14 cellular contexts compared by ENCODE assay signal in the genomic region with DNA sequence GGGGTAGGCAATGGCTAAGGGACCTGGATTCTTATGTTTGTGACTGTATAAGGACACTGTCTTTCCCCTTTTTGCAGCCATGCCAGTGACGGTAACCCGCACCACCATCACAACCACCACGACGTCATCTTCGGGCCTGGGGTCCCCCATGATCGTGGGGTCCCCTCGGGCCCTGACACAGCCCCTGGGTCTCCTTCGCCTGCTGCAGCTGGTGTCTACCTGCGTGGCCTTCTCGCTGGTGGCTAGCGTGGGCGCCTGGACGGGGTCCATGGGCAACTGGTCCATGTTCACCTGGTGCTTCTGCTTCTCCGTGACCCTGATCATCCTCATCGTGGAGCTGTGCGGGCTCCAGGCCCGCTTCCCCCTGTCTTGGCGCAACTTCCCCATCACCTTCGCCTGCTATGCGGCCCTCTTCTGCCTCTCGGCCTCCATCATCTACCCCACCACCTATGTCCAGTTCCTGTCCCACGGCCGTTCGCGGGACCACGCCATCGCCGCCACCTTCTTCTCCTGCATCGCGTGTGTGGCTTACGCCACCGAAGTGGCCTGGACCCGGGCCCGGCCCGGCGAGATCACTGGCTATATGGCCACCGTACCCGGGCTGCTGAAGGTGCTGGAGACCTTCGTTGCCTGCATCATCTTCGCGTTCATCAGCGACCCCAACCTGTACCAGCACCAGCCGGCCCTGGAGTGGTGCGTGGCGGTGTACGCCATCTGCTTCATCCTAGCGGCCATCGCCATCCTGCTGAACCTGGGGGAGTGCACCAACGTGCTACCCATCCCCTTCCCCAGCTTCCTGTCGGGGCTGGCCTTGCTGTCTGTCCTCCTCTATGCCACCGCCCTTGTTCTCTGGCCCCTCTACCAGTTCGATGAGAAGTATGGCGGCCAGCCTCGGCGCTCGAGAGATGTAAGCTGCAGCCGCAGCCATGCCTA. TPM values are rescaled to one million over a fixed set of nuclear protein-coding genes. Genes with fewer than 3 reads are reported as not detected.
A peak's percentile ranks its signal among the peaks of the same experiment; 100 is the strongest.
DNase-seq lines count a peak whose midpoint lies in the region; ATAC-seq, FAIRE-seq and TF ChIP-seq lines count a peak whose summit lies in the region.
"Had no signal": no experiment of that assay in that cellular context is flagged by ENCODE, and none has a peak within 500 bp of the region (broad histone marks: within the 10 kb centered on the region; RNA-seq: fewer than 3 reads in every experiment).

No MANE protein-coding gene starts in this region.

- in situ Hi-C loops in GM13976 (cut with MboI; ENCODE audit: low sequenced_read_pairs, unreplicated experiment): no loop called here

- TF ChIP-seq CTCF in GM13976 (IDR thresholded peaks at IDR 0.05; ENCODE audit: borderline replicate concordance, control extremely low read depth, extremely low read depth, insufficient read depth, missing control alignments): no peak

- H3K27ac Mint-ChIP-seq in activated naive CD4-positive, alpha-beta T cell treated with anti-CD3 and anti-CD28 coated beads, Interleukin-2, amount 50 U/mL, for 72 hours: peak overlapping the region; percentile 18 to 70
- H3K27ac Mint-ChIP-seq in T-helper 17 cell (no peak overlapping the region), memory B cell (peak overlapping the region; percentile 9)

- ATAC-seq in activated naive CD4-positive, alpha-beta T cell treated with anti-CD3 and anti-CD28 coated beads, Interleukin-2, amount 50 U/mL, for 72 hours: no peak
- ATAC-seq in T-helper 17 cell (peak; percentile 0), memory B cell (ENCODE audit: low read depth) (no peak)
- ATAC-seq: foreskin keratinocyte had no signal

- peaks cover 17 to 49% of the 10 kb centered on the region in 2 donors for H3K36me3 Mint-ChIP-seq in activated naive CD4-positive, alpha-beta T cell treated with anti-CD3 and anti-CD28 coated beads, Interleukin-2, amount 50 U/mL, for 72 hours
- H3K36me3 Mint-ChIP-seq in T-helper 17 cell (ENCODE audit: low read depth) (peaks cover 17% of the 10 kb centered on the region), memory B cell (peaks cover 14% of the 10 kb centered on the region)

- H3K4me3 Mint-ChIP-seq in T-helper 17 cell: peak overlapping the region; percentile 80
- no peak overlapping the region for H3K4me3 Mint-ChIP-seq in memory B cell

- peak; percentile 40 for FAIRE-seq in urothelium cell line (lab: Jason Lieb, UNC)

- H3K27me3 Mint-ChIP-seq in T-helper 17 cell (peaks cover under 1% of the 10 kb centered on the region), memory B cell (peaks cover 5% of the 10 kb centered on the region)

- no peaks in the 10 kb centered on the region for H3K9me3 ChIP-seq in T-helper 17 cell (ENCODE audit: control insufficient read depth, low read length, poor library complexity, severe bottlenecking)
- H3K9me3 ChIP-seq: vagina had no signal

- DNase-seq in activated naive CD4-positive, alpha-beta T cell treated with anti-CD3 and anti-CD28 coated beads, Interleukin-2, amount 50 U/mL, for 72 hours (ENCODE audit: low spot score in 2 of 2): no peak
- DNase-seq in activated naive CD4-positive, alpha-beta T cell treated with Interleukin-2 at 50 U/mL for 16 hours: no peak
- DNase-seq in T-helper 17 cell: no peak
- DNase-seq in memory B cell (ENCODE audit: low spot score in 2 of 2): no peak
- no peak for DNase-seq in urothelium cell line (ENCODE audit: low spot score)
- no peak for DNase-seq in NCI-H1048 (lab: John Stamatoyannopoulos, UW)
- no peak for DNase-seq in stimulated activated naive CD4-positive, alpha-beta T cell treated with Interleukin-2 at 50 U/mL for 16 hours (lab: John Stamatoyannopoulos, UW)
- no peak for DNase-seq in GM13976 (ENCODE audit: low spot score)
- DNase-seq: foreskin keratinocyte; MM.1S; NCI-H2171 treated with DMSO at 0.1 percent for 48 hours; stimulated activated CD4-positive, alpha-beta T cell treated with anti-CD3 and anti-CD28 coated beads, Interleukin-2, amount 100 ng/mL, for 24 hours had no signal

- H3K4me1 Mint-ChIP-seq in T-helper 17 cell (peaks cover 48% of the 10 kb centered on the region), memory B cell (peaks cover 16% of the 10 kb centered on the region)

- no peaks in the 10 kb centered on the region for H3K9me3 Mint-ChIP-seq in activated naive CD4-positive, alpha-beta T cell treated with anti-CD3 and anti-CD28 coated beads, Interleukin-2, amount 50 U/mL, for 72 hours
- peaks cover 8% of the 10 kb centered on the region for H3K9me3 Mint-ChIP-seq in memory B cell

RNA-seq across cellular contexts. Expression of gene MYADM, which starts 6.0 kb away (rescaled TPM):
- total RNA-seq in activated naive CD4-positive, alpha-beta T cell treated with anti-CD3 and anti-CD28 coated beads, Interleukin-2, amount 50 U/mL, for 72 hours: 10 to 100 TPM; 33.1 to 89.8 TPM
- total RNA-seq in T-helper 17 cell: 100 to 1,000 TPM; 392 to 670 TPM

RNA-seq across cellular contexts. Expression of gene PRKCG, which starts 8.3 kb away (rescaled TPM):
- total RNA-seq in activated naive CD4-positive, alpha-beta T cell treated with anti-CD3 and anti-CD28 coated beads, Interleukin-2, amount 50 U/mL, for 72 hours: under 1 TPM in 1 of 2 donors, not detected in 1; 0.10 TPM
- total RNA-seq in T-helper 17 cell: 1 to 10 TPM; 1.1 to 1.4 TPM
- total RNA-seq: foreskin keratinocyte, mesenteric fat pad, vagina had no signal

RNA-seq across cellular contexts. Expression of gene CACNG7, which starts 35.4 kb away (rescaled TPM):
- not detected for total RNA-seq in activated naive CD4-positive, alpha-beta T cell treated with anti-CD3 and anti-CD28 coated beads, Interleukin-2, amount 50 U/mL, for 72 hours
- not detected for total RNA-seq in T-helper 17 cell
- total RNA-seq: foreskin keratinocyte, mesenteric fat pad, vagina had no signal

RNA-seq across cellular contexts. Expression of gene NLRP12, which starts 49.6 kb away (rescaled TPM):
- total RNA-seq in activated naive CD4-positive, alpha-beta T cell treated with anti-CD3 and anti-CD28 coated beads, Interleukin-2, amount 50 U/mL, for 72 hours: not detected
- total RNA-seq in T-helper 17 cell: under 1 TPM; 0.34 to 0.57 TPM
- total RNA-seq: foreskin keratinocyte had no signal

Comparison
In these comparisons a context has a peak if more than half of its experiments do, and no peak if none do; other contexts are left out.
1. RNA of gene MYADM, which starts 6.0 kb away (total RNA-seq): 392 to 670 TPM in T-helper 17 cell; 33.1 to 89.8 TPM in activated naive CD4-positive, alpha-beta T cell treated with anti-CD3 and anti-CD28 coated beads, Interleukin-2, amount 50 U/mL, for 72 hours; every median in the first group is over 4 times any median in the second.